In the genomic region with DNA sequence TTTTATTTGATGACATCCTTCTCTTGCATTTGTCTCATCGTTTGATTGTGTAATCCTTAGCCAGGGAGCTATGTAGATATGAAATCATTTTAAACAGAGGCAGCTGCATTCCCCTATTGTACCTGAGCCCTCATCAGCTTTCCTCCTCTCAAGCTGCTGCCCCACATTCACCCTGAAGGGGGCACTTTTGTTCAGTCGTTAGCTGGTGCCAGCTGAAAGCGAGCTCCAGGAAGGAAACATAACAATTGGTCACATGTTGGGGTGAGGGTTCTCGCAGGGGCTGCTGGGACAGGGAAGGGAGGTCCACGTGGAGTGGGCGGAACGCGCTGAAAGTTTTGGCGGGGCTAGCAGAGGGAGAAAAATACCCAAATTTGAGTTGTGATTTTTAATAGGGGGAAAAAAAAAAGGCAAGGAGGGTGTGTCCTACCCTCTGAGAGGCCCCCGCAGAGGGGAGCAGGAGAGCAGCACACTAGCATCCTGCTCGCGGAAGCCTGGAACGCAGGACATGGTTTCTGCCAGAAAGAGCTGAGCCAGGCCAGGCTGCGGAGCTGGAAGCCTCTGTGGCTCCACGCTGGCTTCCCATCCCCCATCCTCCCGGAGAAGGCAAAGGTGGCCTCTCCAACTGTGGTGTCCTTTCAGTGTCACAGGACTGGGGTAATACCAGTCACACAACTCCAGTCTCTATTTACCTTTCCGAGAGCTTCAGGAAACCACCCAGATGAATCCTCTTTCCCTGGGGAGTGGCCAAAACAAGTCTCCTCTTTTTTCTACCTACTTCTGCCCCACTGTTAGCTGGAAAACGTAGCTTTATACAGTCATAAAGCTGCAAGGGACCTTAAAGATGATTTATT, we compare ENCODE assay signal across 8 cellular contexts. TPM values are rescaled to one million over a fixed set of nuclear protein-coding genes. Genes with fewer than 3 reads are reported as not detected.
A peak's percentile ranks its signal among the peaks of the same experiment; 100 is the strongest.
DNase-seq lines count a peak whose midpoint lies in the region; ATAC-seq and TF ChIP-seq lines count a peak whose summit lies in the region.

No MANE protein-coding gene starts in this region.

- peak; percentile 93 for DNase-seq in GM13977 (ENCODE audit: low spot score)
- peak; percentile 98 for DNase-seq in NCI-H1694 treated with DMSO at 0.1 percent for 48 hours (lab: John Stamatoyannopoulos, UW)
- DNase-seq in T-helper 17 cell: peak; percentile 73 to 92 (median 84)
- DNase-seq in right cardiac atrium: peak; percentile 91 to 96 (median 95)
- peak; percentile 78 for DNase-seq in pulmonary artery endothelial cell (ENCODE audit: low read depth, low spot score)
- DNase-seq in uterus: peak; percentile 96 to 97

- H3K27me3 ChIP-seq in right cardiac atrium (ENCODE audit: control insufficient read depth, insufficient read depth): no peaks in the 10 kb centered on the region
- H3K27me3 ChIP-seq in uterus: no peaks in the 10 kb centered on the region

- peak overlapping the region; percentile 100 for H3K27ac Mint-ChIP-seq in T-helper 17 cell

- H3K4me1 ChIP-seq in right cardiac atrium (ENCODE audit: control insufficient read depth, insufficient read depth, low read length) (peaks cover 11% of the 10 kb centered on the region), uterus (peaks cover 26 to 36% of the 10 kb centered on the region in 2 donors)

- TF ChIP-seq POLR2A in uterus (IDR thresholded peaks at IDR 0.05): peak in 1 of 2 donors; percentile 51

- intact Hi-C loops in right cardiac atrium (cut with DNase I): loop anchor here in 3 of 4 donors (5.0 kb wide), 2 partner anchors 46 to 54 kb away; no protein-coding TSS in a partner anchor
- intact Hi-C loops in uterus (cut with DNase I; ENCODE audit: low total_unique reads): loop anchor here (5.0 kb wide), 1 partner anchor 51 kb away; a partner anchor contains a TSS

- H3K9me3 ChIP-seq in T-helper 17 cell (ENCODE audit: control insufficient read depth, low read length, poor library complexity, severe bottlenecking): no peaks in the 10 kb centered on the region
- H3K9me3 ChIP-seq in right cardiac atrium (ENCODE audit: control insufficient read depth, low read length): no peaks in the 10 kb centered on the region
- H3K9me3 ChIP-seq in uterus: no peaks in the 10 kb centered on the region

- peak overlapping the region; percentile 95 for H3K4me3 Mint-ChIP-seq in T-helper 17 cell

- in situ Hi-C loops in GM13977 (cut with MboI; ENCODE audit: low pct_unique_long_range_greater_than_20kb, low sequenced_read_pairs, unreplicated experiment): no loop called here

- TF ChIP-seq CTCF in GM13977 (IDR thresholded peaks at IDR 0.05; ENCODE audit: extremely low read depth, insufficient read depth, missing control alignments): peak; percentile 45
- peak; percentile 83 to 97 (median 95) for TF ChIP-seq CTCF in uterus (IDR thresholded peaks at IDR 0.05)

- peak overlapping the region; percentile 87 for H3K27ac ChIP-seq in angular gyrus (ENCODE audit: low read depth, low read length)
- H3K27ac ChIP-seq in right cardiac atrium (ENCODE audit: low read length): peak overlapping the region; percentile 95
- peak overlapping the region; percentile 90 to 99 for H3K27ac ChIP-seq in uterus

- no peaks in the 10 kb centered on the region for H3K36me3 Mint-ChIP-seq in T-helper 17 cell (ENCODE audit: low read depth)

- 0% methylated on average over 18 of the region's 18 CpGs for WGBS in right cardiac atrium

- peaks cover 45% of the 10 kb centered on the region for H3K4me1 Mint-ChIP-seq in T-helper 17 cell

- H3K4me3 ChIP-seq in right cardiac atrium (ENCODE audit: low read length): peak overlapping the region; percentile 67
- H3K4me3 ChIP-seq in uterus: peak overlapping the region; percentile 38 to 41

- no peaks in the 10 kb centered on the region for H3K27me3 Mint-ChIP-seq in T-helper 17 cell

- no peaks in the 10 kb centered on the region for H3K36me3 ChIP-seq in uterus

- ATAC-seq in HG02884 (IDR thresholded peaks at IDR 0.05; ENCODE audit: unreplicated experiment) (peak; percentile 86), T-helper 17 cell (peak; percentile 84), right cardiac atrium (peak; percentile 76 to 79)

RNA-seq across cellular contexts. Expression of a gene that starts 8.4 kb away (rescaled TPM):
- total RNA-seq in T-helper 17 cell (100 to 1,000 TPM; 101 to 106 TPM), right cardiac atrium (10 to 100 TPM; 53.6 to 57.3 (median 55.2) TPM), pulmonary artery endothelial cell (29.9 and 43.4 TPM in 2 replicates), uterus (100 to 1,000 TPM in 1 of 4 donors, 10 to 100 TPM in 3; 51.0 to 151 (median 77.6) TPM)
- 44.8 TPM for polyA plus RNA-seq in right cardiac atrium

RNA-seq across cellular contexts. Expression of a gene that starts 12.9 kb away (rescaled TPM):
- total RNA-seq in T-helper 17 cell (100 to 1,000 TPM; 102 to 145 TPM), right cardiac atrium (10 to 100 TPM; 10.2 to 25.1 (median 18.8) TPM), pulmonary artery endothelial cell (0.73 and 0.78 TPM in 2 replicates), uterus (10 to 100 TPM in 1 of 4 donors, 1 to 10 TPM in 3; 2.0 to 92.1 (median 4.7) TPM)
- 12.3 TPM for polyA plus RNA-seq in right cardiac atrium

RNA-seq across cellular contexts. Expression of a gene that starts 27.0 kb away (rescaled TPM):
- 100 to 1,000 TPM; 168 to 176 TPM for total RNA-seq in T-helper 17 cell
- 10 to 100 TPM; 50.2 to 56.7 (median 50.7) TPM for total RNA-seq in right cardiac atrium
- polyA plus RNA-seq in right cardiac atrium: 23.4 TPM
- total RNA-seq in pulmonary artery endothelial cell: 23.8 and 28.7 TPM in 2 replicates
- total RNA-seq in uterus: 100 to 1,000 TPM in 2 of 4 donors, 10 to 100 TPM in 2; 33.2 to 166 (median 91.3) TPM

RNA-seq across cellular contexts. Expression of a gene that starts 50.6 kb away (rescaled TPM):
- total RNA-seq in T-helper 17 cell (10 to 100 TPM; 29.8 to 32.2 TPM), right cardiac atrium (10 to 100 TPM; 80.6 to 99.5 (median 95.9) TPM), pulmonary artery endothelial cell (14.2 and 26.4 TPM in 2 replicates), uterus (100 to 1,000 TPM in 1 of 4 donors, 10 to 100 TPM in 3; 19.7 to 124 (median 63.1) TPM)
- polyA plus RNA-seq in right cardiac atrium: 73.3 TPM

RNA-seq across cellular contexts. Expression of a gene that starts 59.1 kb away (rescaled TPM):
- total RNA-seq in T-helper 17 cell (10 to 100 TPM; 73.7 to 77.5 TPM), right cardiac atrium (10 to 100 TPM; 54.3 to 60.5 (median 54.7) TPM), pulmonary artery endothelial cell (38.7 and 71.2 TPM in 2 replicates), uterus (100 to 1,000 TPM in 1 of 4 donors, 10 to 100 TPM in 3; 17.6 to 111 (median 44.7) TPM)
- polyA plus RNA-seq in right cardiac atrium: 45.1 TPM

Comparison
In these comparisons a context has a peak if more than half of its experiments do, and no peak if none do; other contexts are left out.
1. Peak in every context shown above with its lines: DNase-seq, ATAC-seq, H3K4me3 ChIP-seq and H3K27ac ChIP-seq.